27 cellular contexts compared by ENCODE assay signal in genomic region chr21:43299441-43300277, GRCh38.
DNase-seq lines count a peak whose midpoint lies in the region; ATAC-seq, FAIRE-seq and TF ChIP-seq lines count a peak whose summit lies in the region.
"Had no signal": no experiment of that assay in that cellular context is flagged by ENCODE, and none has a peak within 500 bp of the region (broad histone marks: within the 10 kb centered on the region; RNA-seq: fewer than 3 reads in every experiment).

No MANE protein-coding gene starts in this region.

- H3K27me3 ChIP-seq in HepG2 (ENCODE audit: control insufficient read depth in 1 of 2, insufficient read depth in 2 of 2, low read length in 2 of 2) (peaks cover 2 to 26% of the 10 kb centered on the region in 2 experiments; a peak in 4 of 5 replicates), tibial nerve (no peaks in the 10 kb centered on the region)
- H3K27me3 ChIP-seq: body of pancreas, colonic mucosa, SJSA1 had no signal

- peak in 1 of 2 experiments; percentile 74; a peak in 2 of 4 replicates for TF ChIP-seq EP300 in HepG2 (IDR thresholded peaks at IDR 0.05; ENCODE audit: low read depth in 2 of 2, low read length in 2 of 2)
- no peak for TF ChIP-seq EP300 in HepG2 (CRISPR knock-in tag; IDR thresholded peaks at IDR 0.05; ENCODE audit: borderline replicate concordance)
- TF ChIP-seq EP300 in tibial nerve (IDR thresholded peaks at IDR 0.05) = peak; percentile 69 to 96

- H3K79me2 ChIP-seq in HepG2 (ENCODE audit: insufficient read depth, low read length) = no peaks in the 10 kb centered on the region

- 8% methylated on average over 21 of the region's 34 CpGs for WGBS in HepG2 (ENCODE audit: low lambda C conversion rate)
- WGBS in tibial nerve, 2 donors = 68 to 81% methylated on average over 22 to 34 of the region's 34 CpGs

- BruUV-seq in HepG2 (replicated peaks; lab: Mats Ljungman, UMichigan) = no TSS peak

- intact Hi-C loops in Right ventricle myocardium superior (cut with DNase I) (loop anchor here (5.0 kb wide), 1 partner anchor 53 kb away; no protein-coding TSS in a partner anchor), HepG2 (cut with micrococcal nuclease; ENCODE audit: unreplicated experiment) (no loop called here)

- no peak for TF ChIP-seq RAD21 in HepG2 (CRISPR knock-in tag; IDR thresholded peaks at IDR 0.05)

- CTCF ChIA-PET in HepG2 (lab: Yijun Ruan, JAX; ENCODE audit: low intra/inter-chr PET ratio, low total read pairs) = no interaction called here

- ATAC-seq in Right ventricle myocardium superior (ENCODE audit: poor library complexity) (peak; percentile 35), HepG2 (peak; percentile 56)
- ATAC-seq: body of pancreas, gastroesophageal sphincter, HCT116 had no signal

- H3K36me3 ChIP-seq in HepG2 (replicated peaks in 1 of 2; ENCODE audit: control insufficient read depth in 1 of 2, insufficient read depth in 2 of 2, low read length in 2 of 2) (no peaks in the 10 kb centered on the region), tibial nerve (no peaks in the 10 kb centered on the region)
- H3K36me3 ChIP-seq: colonic mucosa, esophagus squamous epithelium, gastroesophageal sphincter, SJSA1, thoracic aorta had no signal

- TF ChIP-seq POLR2A in HepG2 (IDR thresholded peaks at IDR 0.05; ENCODE audit: insufficient read depth in 1 of 2, low read depth in 2 of 2, low read length in 2 of 2) (no peak), tibial nerve (IDR thresholded peaks at IDR 0.05) (no peak)

- H3K9ac ChIP-seq in HepG2 (ENCODE audit: insufficient read depth, low read depth, low read length) = no peak overlapping the region; the same call in 1 of the 2 replicates

- H4K20me1 ChIP-seq in HepG2 (ENCODE audit: insufficient read depth, low read length) = no peaks in the 10 kb centered on the region

- H3K9me3 ChIP-seq in HepG2 (ENCODE audit: low read length) (peaks cover 5% of the 10 kb centered on the region; the same call in 1 of the 2 replicates), tibial nerve (peaks cover 0 to 18% (median 0%) of the 10 kb centered on the region in 4 donors)
- H3K9me3 ChIP-seq: colonic mucosa, SJSA1 had no signal

- in situ Hi-C loops in HepG2 (cut with HindIII; ENCODE audit: extremely low pct_ligation_motif_present, low pct_unique_long_range_greater_than_20kb) = no loop called here

- H3K27ac ChIP-seq in HepG2 (ENCODE audit: extremely low read length, insufficient read depth, low read length) = peak overlapping the region; percentile 19
- H3K27ac ChIP-seq in tibial nerve = peak overlapping the region in 1 of 4 donors; percentile 85
- H3K27ac ChIP-seq: body of pancreas, colonic mucosa, gastroesophageal sphincter, SJSA1, thoracic aorta had no signal

- H3K4me2 ChIP-seq in HepG2 (ENCODE audit: low read depth, low read length) = peak overlapping the region; percentile 74

- H2AFZ ChIP-seq in HepG2 (ENCODE audit: low read length) = no peak overlapping the region

- TF ChIP-seq CTCF in HepG2 (CRISPR knock-in tag; IDR thresholded peaks at IDR 0.05) (peak; percentile 42), tibial nerve (IDR thresholded peaks at IDR 0.05) (peak in 1 of 5 experiments; percentile 33)

- DNase-seq in NCI-H748 (lab: John Stamatoyannopoulos, UW; ENCODE audit: unreplicated experiment) (peak; percentile 25), NCI-H748 treated with DMSO at 0.1 percent for 48 hours (lab: John Stamatoyannopoulos, UW) (no peak), Right ventricle myocardium superior (peak; percentile 59), HepG2 (ENCODE audit: low spot score) (peak; percentile 87), tibial nerve (ENCODE audit: low spot score in 2 of 2) (peak; percentile 69 to 72), iPS-NIHi11 (ENCODE audit: low spot score) (no peak), urothelium cell line (ENCODE audit: low spot score) (no peak)
- DNase-seq in activated CD8-positive, alpha-beta memory T cell treated with anti-CD3 and anti-CD28 coated beads, Interleukin-2, amount 50 U/mL, for 48 hours = no peak
- DNase-seq: 8988T; activated CD4-positive, alpha-beta T cell treated with anti-CD3 and anti-CD28 coated beads, Interleukin-2, amount 50 U/mL, for 1 hour; activated CD8-positive, alpha-beta memory T cell treated with anti-CD3 and anti-CD28 coated beads, Interleukin-2, amount 50 U/mL, for 4 hours; activated effector memory CD4-positive, alpha-beta T cell treated with Interleukin-2 at 50 U/mL for 16 hours; colonic mucosa; COR-L47; esophagus squamous epithelium; midbrain; NCI-H1048; NCI-H1930; NCI-H2227 treated with DMSO at 0.1 percent for 48 hours; NCI-H82; stimulated activated CD4-positive, alpha-beta T cell treated with anti-CD3 and anti-CD28 coated beads, Interleukin-4, amount 100 ng/mL, for 24 hours; stimulated activated naive CD4-positive, alpha-beta T cell treated with Interleukin-2 at 50 U/mL for 16 hours had no signal

- FAIRE-seq in HepG2 (lab: Jason Lieb, UNC) = peak; percentile 8
- no peak for FAIRE-seq in urothelium cell line (lab: Jason Lieb, UNC)

- H3K4me3 ChIP-seq in HepG2 (replicated peaks in 1 of 3; ENCODE audit: insufficient read depth in 1 of 3, low read depth in 2 of 3, low read length in 3 of 3) (peak overlapping the region; percentile 8 to 49 (median 36); a peak in 4 of 6 replicates), tibial nerve (no peak overlapping the region)
- H3K4me3 ChIP-seq: body of pancreas, colonic mucosa, esophagus squamous epithelium, gastroesophageal sphincter, SJSA1, thoracic aorta had no signal

- peaks cover 96% of the 10 kb centered on the region for H3K4me1 ChIP-seq in HepG2 (ENCODE audit: insufficient read depth, low read length)
- peaks cover 0 to 14% (median 2%) of the 10 kb centered on the region in 4 donors for H3K4me1 ChIP-seq in tibial nerve
- H3K4me1 ChIP-seq: body of pancreas, colonic mucosa, gastroesophageal sphincter, SJSA1 had no signal

- POLR2A ChIA-PET in HepG2 (lab: Yijun Ruan, JAX) = interaction anchor here (0.8 to 3.1 kb wide), 11 partner anchors 9 to 106 kb away, joined by 3 to 39 read pairs (median 5); no protein-coding TSS in a partner anchor

TF ChIP-seq in HepG2, 621 proteins besides CTCF, POLR2A, EP300 and RAD21 (continues in another document):
- TF ChIP-seq SNRNP70 (IDR thresholded peaks at IDR 0.05; ENCODE audit: low read depth, low read length) (no peak), KDM2A (CRISPR knock-in tag; IDR thresholded peaks at IDR 0.05; ENCODE audit: borderline replicate concordance, low read depth) (no peak), PAX8 (CRISPR knock-in tag; IDR thresholded peaks at IDR 0.05; ENCODE audit: borderline replicate concordance) (no peak), PHF20 (CRISPR knock-in tag; IDR thresholded peaks at IDR 0.05) (0 out of 2 replicates have a peak, but pooled peaks have one; percentile 30), ASH2L (IDR thresholded peaks at IDR 0.05; ENCODE audit: insufficient read length, low read depth, low read length) (no peak), NFE2 (CRISPR knock-in tag; IDR thresholded peaks at IDR 0.05) (no peak), ZNF260 (CRISPR knock-in tag; IDR thresholded peaks at IDR 0.05; ENCODE audit: borderline replicate concordance, low read depth) (no peak), GATA4 (IDR thresholded peaks at IDR 0.05; ENCODE audit: borderline replicate concordance, low read depth) (no peak), YY1 (IDR thresholded peaks at IDR 0.05; ENCODE audit: insufficient read depth, insufficient replicate concordance, low read depth, low read length) (no peak), ZNF670 (CRISPR knock-in tag; IDR thresholded peaks at IDR 0.05; ENCODE audit: borderline replicate concordance) (no peak), ZHX1 (CRISPR knock-in tag; IDR thresholded peaks at IDR 0.05; ENCODE audit: low read depth) (no peak), ZNF256 (CRISPR knock-in tag; conservative IDR thresholded peaks at IDR 0.05) (no peak), IRF9 (CRISPR knock-in tag; IDR thresholded peaks at IDR 0.05; ENCODE audit: borderline replicate concordance) (no peak; the same call in 1 of the 2 replicates), ZBTB34 (CRISPR knock-in tag; IDR thresholded peaks at IDR 0.05) (0 out of 2 replicates have a peak, but pooled peaks have one; percentile 25)

Comparison
In these comparisons a context has a peak if more than half of its experiments do, and no peak if none do; other contexts are left out.
1. DNase-seq: peak in NCI-H748 (single experiment), Right ventricle myocardium superior (single experiment), HepG2 (single experiment) and tibial nerve (2 of 2); none in NCI-H748 treated with DMSO at 0.1 percent for 48 hours (single experiment), iPS-NIHi11 (single experiment), urothelium cell line (single experiment) and activated CD8-positive, alpha-beta memory T cell treated with anti-CD3 and anti-CD28 coated beads, Interleukin-2, amount 50 U/mL, for 48 hours (single experiment).
2. H3K4me3 ChIP-seq: peak in HepG2 (3 of 3); none in tibial nerve (0 of 4).